Comparison of ENCODE assay signal across 1 cellular context in the genomic region with DNA sequence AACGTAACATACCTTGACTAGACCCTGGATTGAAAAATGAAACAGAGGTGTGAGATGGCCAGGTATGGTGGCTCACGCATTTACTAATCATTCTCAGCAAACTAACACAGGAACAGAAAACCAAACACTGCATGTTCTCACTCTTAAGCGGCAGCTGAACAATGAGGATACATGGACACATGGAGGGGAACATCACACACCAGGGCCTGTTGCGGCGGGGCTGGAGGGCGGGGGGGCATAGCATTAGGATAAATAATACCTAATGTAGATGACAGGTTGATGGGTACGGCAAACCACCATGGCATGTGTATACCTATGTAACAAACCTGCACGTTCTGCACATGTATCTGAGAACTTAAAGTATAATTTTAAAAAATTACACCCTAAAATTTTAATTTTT.
TF ChIP-seq lines count a peak whose summit lies in the region.

No MANE protein-coding gene starts in this region.

TF ChIP-seq in GM23338, 12 proteins besides CTCF, POLR2A, EP300 and RAD21 (continued from another document):
- TF ChIP-seq ZNF462 (CRISPR knock-in tag; IDR thresholded peaks at IDR 0.05) (no peak), STAT1 (IDR thresholded peaks at IDR 0.05; ENCODE audit: unreplicated experiment) (no peak), ETS1 (IDR thresholded peaks at IDR 0.05) (no peak), NANOG (IDR thresholded peaks at IDR 0.05; ENCODE audit: borderline replicate concordance) (no peak), REST (IDR thresholded peaks at IDR 0.05; ENCODE audit: unreplicated experiment) (no peak)
